9 cellular contexts compared by ENCODE assay signal in the genomic region with DNA sequence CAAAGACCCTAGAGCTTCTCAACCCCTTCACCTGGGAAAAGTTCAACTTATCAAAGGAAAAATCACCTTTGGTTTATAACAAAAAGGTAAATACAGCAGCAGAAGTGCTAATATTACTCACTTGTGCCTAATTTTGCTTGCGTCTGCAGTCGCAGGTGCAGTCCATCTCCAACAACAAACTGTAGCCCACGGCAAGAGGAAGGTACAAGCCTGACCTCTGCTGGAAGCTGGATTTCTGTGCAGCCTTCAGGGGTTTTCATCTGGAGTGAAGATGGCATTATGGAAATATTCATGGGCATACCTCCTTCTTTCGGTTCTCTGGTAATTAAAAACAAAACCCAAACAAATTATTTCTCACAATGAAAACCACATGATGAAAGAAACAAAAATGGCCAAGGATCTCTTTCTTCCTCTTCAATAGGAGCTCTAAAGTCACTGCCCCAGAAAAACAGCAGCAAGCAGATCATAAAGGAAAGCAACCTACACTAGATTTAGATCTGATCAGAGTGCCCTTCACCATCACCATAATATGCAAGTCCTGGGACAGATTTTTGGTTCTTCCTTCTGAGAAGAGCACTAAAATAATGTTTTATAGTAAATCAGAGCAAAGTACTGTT. TPM values are rescaled to one million over a fixed set of nuclear protein-coding genes. Genes with fewer than 3 reads are reported as not detected.
A peak's percentile ranks its signal among the peaks of the same experiment; 100 is the strongest.
DNase-seq lines count a peak whose midpoint lies in the region; ATAC-seq and TF ChIP-seq lines count a peak whose summit lies in the region.
"Had no signal": no experiment of that assay in that cellular context is flagged by ENCODE, and none has a peak within 500 bp of the region (broad histone marks: within the 10 kb centered on the region; RNA-seq: fewer than 3 reads in every experiment).

No MANE protein-coding gene starts in this region.

- peak; percentile 30 for DNase-seq in NCI-H2107 treated with DMSO at 0.1 percent for 48 hours (lab: John Stamatoyannopoulos, UW; ENCODE audit: unreplicated experiment)
- DNase-seq in NCI-H2107 (lab: John Stamatoyannopoulos, UW), result no peak
- peak; percentile 76 for DNase-seq in NCI-H69 (lab: John Stamatoyannopoulos, UW)
- peak; percentile 68 for DNase-seq in MCF 10A (ENCODE audit: unreplicated experiment)
- peak; percentile 75 for DNase-seq in left kidney (ENCODE audit: low read depth, low spot score)
- no peak for DNase-seq in effector CD4-positive, alpha-beta T cell

- H3K36me3 Mint-ChIP-seq in MCF 10A (ENCODE audit: insufficient read depth, unreplicated experiment), result peaks cover 27% of the 10 kb centered on the region

- H3K27ac Mint-ChIP-seq in MCF 10A (ENCODE audit: low read depth, unreplicated experiment), result no peak overlapping the region
- H3K27ac Mint-ChIP-seq: CD8-positive, alpha-beta T cell had no signal

- no peaks in the 10 kb centered on the region for H3K9me3 Mint-ChIP-seq in MCF 10A (ENCODE audit: unreplicated experiment)
- H3K9me3 Mint-ChIP-seq: CD8-positive, alpha-beta T cell had no signal

- CTCF ChIA-PET in MCF 10A (lab: Yijun Ruan, JAX), result interaction anchor here (0.6 to 9.7 kb wide), 30 partner anchors 9 to 826 kb away, joined by 3 to 196 read pairs (median 4); a partner anchor contains a TSS

- H3K4me1 Mint-ChIP-seq in MCF 10A (ENCODE audit: insufficient read depth, unreplicated experiment), result peaks cover 5% of the 10 kb centered on the region

- POLR2A ChIA-PET in MCF 10A (lab: Yijun Ruan, JAX), result interaction anchor here (0.7 to 1.6 kb wide), 4 partner anchors 8 to 810 kb away, joined by 3 to 7 read pairs (median 6); a partner anchor contains a TSS

- no peak overlapping the region for H3K4me3 Mint-ChIP-seq in MCF 10A (ENCODE audit: unreplicated experiment)
- H3K4me3 Mint-ChIP-seq: CD8-positive, alpha-beta T cell had no signal

- no TSS peak for BruUV-seq in MCF 10A (replicated peaks; lab: Mats Ljungman, UMichigan)

- TF ChIP-seq CTCF in MCF 10A (IDR thresholded peaks at IDR 0.05; ENCODE audit: unreplicated experiment), result peak; percentile 73

- ATAC-seq in GM19397 (IDR thresholded peaks at IDR 0.05; ENCODE audit: unreplicated experiment) (peak; percentile 77), HG03280 (IDR thresholded peaks at IDR 0.05; ENCODE audit: unreplicated experiment) (peak; percentile 94)
- ATAC-seq: CD8-positive, alpha-beta T cell had no signal

- intact Hi-C loops in MCF 10A (cut with micrococcal nuclease), result loop anchor here (1.0 to 5.0 kb wide), 3 partner anchors 521 to 806 kb away; a partner anchor contains a TSS

- no peaks in the 10 kb centered on the region for H3K27me3 Mint-ChIP-seq in MCF 10A (ENCODE audit: insufficient read depth, unreplicated experiment)

RNA-seq across cellular contexts. Expression of a gene that starts 7.8 kb away (rescaled TPM):
- 3.0 and 5.5 TPM in 2 replicates for total RNA-seq in MCF 10A (2022)

RNA-seq across cellular contexts. Expression of a gene that starts 9.7 kb away (rescaled TPM):
- 25.8 and 31.3 TPM in 2 replicates for total RNA-seq in MCF 10A (2022)

Comparison
In these comparisons a context has a peak if more than half of its experiments do, and no peak if none do; other contexts are left out.
1. DNase-seq: peak in NCI-H2107 treated with DMSO at 0.1 percent for 48 hours (single experiment), NCI-H69 (single experiment), MCF 10A (single experiment) and left kidney (single experiment); none in NCI-H2107 (single experiment) and effector CD4-positive, alpha-beta T cell (single experiment).